22 cellular contexts compared by ENCODE assay signal in the genomic region with DNA sequence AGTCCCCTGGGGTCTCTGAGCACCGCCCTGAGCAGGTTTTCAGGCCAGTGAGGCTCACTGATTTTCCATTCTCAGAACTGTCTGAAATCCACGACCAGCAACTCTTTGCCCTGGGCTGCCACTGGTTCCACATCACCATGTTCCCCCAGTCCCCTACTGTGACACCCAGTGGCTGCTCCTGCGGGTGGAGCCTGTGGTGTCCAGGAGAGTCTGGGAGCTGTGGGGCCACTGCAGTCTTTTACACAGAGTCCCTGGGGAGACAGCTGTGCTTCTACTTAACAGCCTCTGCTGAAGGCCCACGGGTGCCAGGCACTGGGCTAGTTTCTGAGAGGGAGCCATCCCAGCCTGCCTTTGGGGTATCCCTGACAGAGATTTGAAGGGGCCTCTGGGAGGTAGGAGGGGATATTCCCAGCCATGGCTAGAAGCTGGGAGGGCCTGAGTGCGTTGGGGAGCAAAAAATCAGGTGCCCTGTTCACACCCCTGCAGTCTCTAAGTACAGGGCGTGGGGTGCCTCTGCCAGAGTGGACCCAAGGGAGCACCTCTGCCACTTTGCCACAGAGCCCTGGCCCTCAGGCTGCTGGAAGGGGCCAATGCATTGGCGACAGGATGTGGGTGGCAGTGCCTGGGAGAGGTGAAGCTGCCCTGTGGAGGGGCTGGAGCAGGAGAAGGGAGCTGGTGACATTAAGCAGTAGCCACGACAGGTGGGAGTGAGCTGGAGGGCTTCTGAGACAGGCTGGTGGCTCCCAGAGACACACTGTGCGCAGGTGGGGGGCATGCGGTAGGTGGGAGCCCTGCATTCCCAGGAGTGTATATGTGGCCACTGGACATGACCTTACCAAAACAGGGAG.
"Had no signal": no experiment of that assay in that cellular context is flagged by ENCODE, and none has a peak within 500 bp of the region (broad histone marks: within the 10 kb centered on the region; RNA-seq: fewer than 3 reads in every experiment).

No MANE protein-coding gene starts in this region.

- H3K9me3 ChIP-seq: gastrocnemius medialis, prostate gland, right atrium auricular region, sigmoid colon, thoracic aorta, tibial nerve, upper lobe of right lung, uterus had no signal

- H3K27ac Mint-ChIP-seq: memory B cell; naive thymus-derived CD4-positive, alpha-beta T cell; nephron; neural progenitor cell; stimulated activated naive B cell treated with anti-CD40 and anti-IgM and Interleukin-4, amounts not matched to agents 10 μg/mL and 1 μg/mL and 100 μg/mL, for 72 hours; stimulated activated naive CD8-positive, alpha-beta T cell treated with anti-CD3 and anti-CD28 coated beads, Interleukin-15, Interleukin-2, amounts not matched to agents 100 ng/mL and 50 ng/mL, for 24 hours had no signal

- H3K27ac ChIP-seq: coronary artery, gastrocnemius medialis, neural progenitor cell, prostate gland, right atrium auricular region, sigmoid colon, thoracic aorta, tibial nerve, upper lobe of right lung, uterus had no signal

- H3K4me3 ChIP-seq: coronary artery, gastrocnemius medialis, lung, neural progenitor cell, prostate gland, right atrium auricular region, sigmoid colon, thoracic aorta, tibial nerve, upper lobe of right lung, uterus had no signal

- H3K4me1 Mint-ChIP-seq: memory B cell; naive thymus-derived CD4-positive, alpha-beta T cell; nephron; neural progenitor cell; stimulated activated naive B cell treated with anti-CD40 and anti-IgM and Interleukin-4, amounts not matched to agents 10 μg/mL and 1 μg/mL and 100 μg/mL, for 72 hours had no signal

- H3K36me3 Mint-ChIP-seq: memory B cell; naive thymus-derived CD4-positive, alpha-beta T cell; neural progenitor cell; stimulated activated naive B cell treated with anti-CD40 and anti-IgM and Interleukin-4, amounts not matched to agents 10 μg/mL and 1 μg/mL and 100 μg/mL, for 72 hours had no signal

- H3K9ac ChIP-seq: neural progenitor cell had no signal

- H3K27me3 ChIP-seq: gastrocnemius medialis, neural progenitor cell, right atrium auricular region, sigmoid colon, tibial nerve, upper lobe of right lung, uterus had no signal

- DNase-seq: dermis blood vessel endothelial cell; foreskin fibroblast; gastrocnemius medialis; head of caudate nucleus; kidney; midbrain; naive thymus-derived CD4-positive, alpha-beta T cell; nucleus accumbens; sigmoid colon; stimulated activated naive B cell treated with anti-CD40 and anti-IgM and Interleukin-4, amounts not matched to agents 10 μg/mL and 1 μg/mL and 100 μg/mL, for 72 hours; upper lobe of right lung; uterus had no signal

- H3K36me3 ChIP-seq: gastrocnemius medialis, neural progenitor cell, prostate gland, right atrium auricular region, sigmoid colon, thoracic aorta, tibial nerve, upper lobe of right lung, uterus had no signal

- H3K27me3 Mint-ChIP-seq: memory B cell; stimulated activated naive CD8-positive, alpha-beta T cell treated with anti-CD3 and anti-CD28 coated beads, Interleukin-15, Interleukin-2, amounts not matched to agents 100 ng/mL and 50 ng/mL, for 24 hours had no signal

- H3K4me1 ChIP-seq: gastrocnemius medialis, neural progenitor cell, prostate gland, right atrium auricular region, sigmoid colon, tibial nerve, upper lobe of right lung, uterus had no signal

- H3K4me2 ChIP-seq: neural progenitor cell had no signal

- H2AFZ ChIP-seq: neural progenitor cell had no signal

- H3K9me3 Mint-ChIP-seq: nephron; stimulated activated naive B cell treated with anti-CD40 and anti-IgM and Interleukin-4, amounts not matched to agents 10 μg/mL and 1 μg/mL and 100 μg/mL, for 72 hours; stimulated activated naive CD8-positive, alpha-beta T cell treated with anti-CD3 and anti-CD28 coated beads, Interleukin-15, Interleukin-2, amounts not matched to agents 100 ng/mL and 50 ng/mL, for 24 hours had no signal

- H3K4me3 Mint-ChIP-seq: memory B cell; naive thymus-derived CD4-positive, alpha-beta T cell; nephron; neural progenitor cell; stimulated activated naive B cell treated with anti-CD40 and anti-IgM and Interleukin-4, amounts not matched to agents 10 μg/mL and 1 μg/mL and 100 μg/mL, for 72 hours; stimulated activated naive CD8-positive, alpha-beta T cell treated with anti-CD3 and anti-CD28 coated beads, Interleukin-15, Interleukin-2, amounts not matched to agents 100 ng/mL and 50 ng/mL, for 24 hours had no signal
